ENCODE assay signal across 19 cellular contexts in genomic region chr20:42419814-42420532, GRCh38.
"Had no signal": no experiment of that assay in that cellular context is flagged by ENCODE, and none has a peak within 500 bp of the region (broad histone marks: within the 10 kb centered on the region; RNA-seq: fewer than 3 reads in every experiment).

No MANE protein-coding gene starts in this region.

- H3K4me2 ChIP-seq: KMS-11, SK-N-SH had no signal

- H3K9me3 ChIP-seq: SK-N-SH had no signal

- H3K27ac ChIP-seq: KMS-11, RWPE1 had no signal

- H3K9ac ChIP-seq: KMS-11, SK-N-SH had no signal

- DNase-seq: Kasumi-1, MM.1S, NCI-H1092 treated with DMSO at 0.1 percent for 48 hours, NCI-H146, NCI-H1694 treated with DMSO at 0.1 percent for 48 hours, NCI-H1930, NCI-H2081, NCI-H2107, NCI-H2227 treated with DMSO at 0.1 percent for 48 hours, NCI-H524, NCI-H774, PC-3, SHP77, SK-N-SH, SW 1271, T-cell had no signal

- H3K4me3 ChIP-seq: K562 had no signal
